Comparison of ENCODE assay signal across 8 cellular contexts in the genomic region with DNA sequence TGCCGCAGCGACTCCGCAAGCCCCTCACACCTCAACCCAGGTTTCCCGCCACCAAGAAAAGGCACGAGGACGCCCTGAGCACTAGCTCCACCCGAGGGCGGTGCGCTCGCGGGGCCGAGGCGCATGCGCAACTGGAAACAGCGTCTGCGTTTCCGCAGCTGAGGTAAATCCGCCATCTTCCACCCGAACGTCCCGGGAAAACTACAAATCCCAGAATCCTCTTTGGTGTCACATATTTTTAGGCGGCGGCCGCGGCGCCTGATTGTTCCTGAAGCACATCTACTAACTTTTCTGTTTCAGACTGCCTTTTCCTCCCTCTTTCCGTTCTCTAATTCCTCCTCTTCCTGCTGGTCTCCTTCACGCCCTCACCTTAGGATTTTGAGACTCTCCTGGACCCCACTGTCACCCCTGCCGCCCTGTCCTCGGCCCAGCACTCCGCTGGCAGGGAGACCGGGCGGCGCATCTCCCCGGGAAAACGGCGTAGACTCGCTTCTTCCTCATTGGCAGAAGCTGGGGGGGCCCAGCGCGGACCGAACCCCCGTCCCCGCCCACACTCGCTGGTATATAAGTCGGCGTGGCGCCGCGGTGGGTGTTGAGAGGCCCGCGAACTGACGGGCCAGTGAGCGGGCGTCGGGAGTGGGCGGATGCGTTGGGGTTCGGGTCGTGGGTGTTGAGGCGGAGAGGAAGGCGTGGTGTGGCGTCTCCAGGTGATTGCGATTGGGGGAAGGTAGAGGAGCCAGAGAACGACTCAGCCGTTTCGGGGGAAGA. TPM values are rescaled to one million over a fixed set of nuclear protein-coding genes. Genes with fewer than 3 reads are reported as not detected.
DNase-seq lines count a peak whose midpoint lies in the region; ATAC-seq and TF ChIP-seq lines count a peak whose summit lies in the region.

Gene ZCWPW1 (minus strand): TSS at position 505 of the 768 bp plus-strand sequence. CDS start 8,054 bp downstream, outside the sequence.

- H3K27me3 Mint-ChIP-seq in GM23338 (ENCODE audit: insufficient read depth, low read depth, poor library complexity) = peaks cover 32% of the 10 kb centered on the region
- peaks cover 2% of the 10 kb centered on the region for H3K27me3 Mint-ChIP-seq in activated T-helper 2 cell treated with anti-CD3 and anti-CD28 coated beads, Interferon-gamma antibody, Interleukin-2, Interleukin-4, amounts not matched to agents 10 μg/mL and 5 μg/mL and 100 μg/mL, durations not matched to agents 14 hours and 24 hours and 36 hours (ENCODE audit: low read depth)
- peaks cover 0 to 24% (median 0%) of the 10 kb centered on the region in 5 donors for H3K27me3 Mint-ChIP-seq in naive thymus-derived CD4-positive, alpha-beta T cell
- no peaks in the 10 kb centered on the region for H3K27me3 Mint-ChIP-seq in stimulated activated memory B cell treated with anti-CD40 and anti-IgM and Interleukin-4, amounts not matched to agents 10 μg/mL and 1 μg/mL and 100 μg/mL, for 72 hours

- intact Hi-C loops in activated T-helper 2 cell treated with anti-CD3 and anti-CD28 coated beads, Interferon-gamma antibody, Interleukin-2, Interleukin-4, amounts not matched to agents 10 μg/mL and 5 μg/mL and 100 μg/mL, durations not matched to agents 14 hours and 24 hours and 36 hours (cut with micrococcal nuclease) = loop anchor here (2.0 kb wide), 2 partner anchors 32 to 328 kb away; partner anchors contain the start of genes AP4M1 and MCM7
- intact Hi-C loops in naive thymus-derived CD4-positive, alpha-beta T cell (cut with micrococcal nuclease) = loop anchor here (1.0 to 10.0 kb wide), 29 partner anchors 8 to 954 kb away; partner anchors contain the start of genes AP4M1 (in 2 of the 2), CNPY4 (in 2 of the 2), MCM7 (in 2 of the 2) and POP7 (in 2 of the 2)

- H3F3A ChIP-seq in GM23338 (replicated peaks; ENCODE audit: low read depth) = peaks cover 17% of the 10 kb centered on the region; the same call in 1 of the 2 replicates

- H3K9ac ChIP-seq in DND-41 (ENCODE audit: low read depth, low read length) = peak within 1 kb of the TSS; percentile 98

- peak; percentile 96 for DNase-seq in DND-41
- peak; percentile 98 for DNase-seq in GM23338 (ENCODE audit: low spot score)
- DNase-seq in LHCN-M2 (ENCODE audit: low read depth) = peak; percentile 98
- peak; percentile 98 for DNase-seq in RPMI8226
- peak; percentile 95 for DNase-seq in activated T-helper 2 cell treated with anti-CD3 and anti-CD28 coated beads, Interferon-gamma antibody, Interleukin-2, Interleukin-4, amounts not matched to agents 10 μg/mL and 5 μg/mL and 100 μg/mL, durations not matched to agents 14 hours and 24 hours and 36 hours (ENCODE audit: low spot score)
- peak; percentile 97 for DNase-seq in fibroblast of mammary gland (ENCODE audit: low read depth)
- DNase-seq in naive thymus-derived CD4-positive, alpha-beta T cell = peak; percentile 96 to 98 (median 97)

- POLR2A ChIA-PET in naive thymus-derived CD4-positive, alpha-beta T cell (lab: Charles Lee) = interaction anchor here (0.6 to 4.1 kb wide), 47 partner anchors 8 to 1020 kb away, joined by 3 to 58 read pairs (median 5); partner anchors contain the start of genes AP4M1, ATP5MF, BUD31 and CNPY4

- TF ChIP-seq CTCF in DND-41 (IDR thresholded peaks at IDR 0.05; ENCODE audit: borderline replicate concordance, extremely low read depth, low read length, poor library complexity, severe bottlenecking) (peak; percentile 24), GM23338 (conservative IDR thresholded peaks at IDR 0.05; ENCODE audit: low read depth in 2 of 2) (no peak), fibroblast of mammary gland (conservative IDR thresholded peaks at IDR 0.05; ENCODE audit: control insufficient read depth, insufficient read depth, low read depth, low read length) (no peak)

- CTCF ChIA-PET in naive thymus-derived CD4-positive, alpha-beta T cell (lab: Charles Lee) = interaction anchor here (0.6 to 1.0 kb wide), 3 partner anchors 21 to 158 kb away, joined by 3 to 5 read pairs (median 3); partner anchors contain the start of genes FBXO24 and LRCH4

- peak within 1 kb of the TSS; percentile 92 for H3K4me3 Mint-ChIP-seq in GM23338
- peak within 1 kb of the TSS; percentile 90 for H3K4me3 Mint-ChIP-seq in activated T-helper 2 cell treated with anti-CD3 and anti-CD28 coated beads, Interferon-gamma antibody, Interleukin-2, Interleukin-4, amounts not matched to agents 10 μg/mL and 5 μg/mL and 100 μg/mL, durations not matched to agents 14 hours and 24 hours and 36 hours (ENCODE audit: low read depth)
- peak within 1 kb of the TSS; percentile 93 to 100 (median 97) for H3K4me3 Mint-ChIP-seq in naive thymus-derived CD4-positive, alpha-beta T cell
- H3K4me3 Mint-ChIP-seq in stimulated activated memory B cell treated with anti-CD40 and anti-IgM and Interleukin-4, amounts not matched to agents 10 μg/mL and 1 μg/mL and 100 μg/mL, for 72 hours = peak within 1 kb of the TSS; percentile 96

- H3K27ac ChIP-seq in DND-41 (ENCODE audit: low read length) = peak within 1 kb of the TSS; percentile 100
- H3K27ac ChIP-seq in GM23338 (ENCODE audit: low read depth) = peak within 1 kb of the TSS; percentile 99
- H3K27ac ChIP-seq in naive thymus-derived CD4-positive, alpha-beta T cell (ENCODE audit: low read depth, low read length) = peak within 1 kb of the TSS; percentile 97

- peaks cover 31% of the 10 kb centered on the region for H3K36me3 ChIP-seq in DND-41 (ENCODE audit: insufficient read depth, low read length)
- H3K36me3 ChIP-seq in GM23338 (ENCODE audit: insufficient read depth) = no peaks in the 10 kb centered on the region
- peaks cover 0 to 23% (median 0%) of the 10 kb centered on the region in 3 experiments for H3K36me3 ChIP-seq in naive thymus-derived CD4-positive, alpha-beta T cell (ENCODE audit: control insufficient read depth in 2 of 3, insufficient read depth in 3 of 3, low read length in 3 of 3)

- H3K4me2 ChIP-seq in DND-41 (ENCODE audit: insufficient read depth, low read length) = peak within 1 kb of the TSS; percentile 87
- H3K4me2 ChIP-seq in GM23338 = peak within 1 kb of the TSS; percentile 79

- peak within 1 kb of the TSS; percentile 99 for H3K27ac Mint-ChIP-seq in GM23338
- peak within 1 kb of the TSS; percentile 96 for H3K27ac Mint-ChIP-seq in activated T-helper 2 cell treated with anti-CD3 and anti-CD28 coated beads, Interferon-gamma antibody, Interleukin-2, Interleukin-4, amounts not matched to agents 10 μg/mL and 5 μg/mL and 100 μg/mL, durations not matched to agents 14 hours and 24 hours and 36 hours
- H3K27ac Mint-ChIP-seq in naive thymus-derived CD4-positive, alpha-beta T cell = peak within 1 kb of the TSS; percentile 99 to 100 (median 100)
- peak within 1 kb of the TSS; percentile 93 for H3K27ac Mint-ChIP-seq in stimulated activated memory B cell treated with anti-CD40 and anti-IgM and Interleukin-4, amounts not matched to agents 10 μg/mL and 1 μg/mL and 100 μg/mL, for 72 hours

- H3K9me3 ChIP-seq in DND-41 (ENCODE audit: insufficient read depth, low read length, severe bottlenecking) = no peaks in the 10 kb centered on the region
- no peaks in the 10 kb centered on the region for H3K9me3 ChIP-seq in naive thymus-derived CD4-positive, alpha-beta T cell (ENCODE audit: control insufficient read depth in 2 of 3, low read length in 3 of 3)

- peaks cover 38% of the 10 kb centered on the region for H3K4me1 ChIP-seq in DND-41 (ENCODE audit: insufficient read depth, low read length)
- peaks cover 21% of the 10 kb centered on the region; the same call in 1 of the 2 replicates for H3K4me1 ChIP-seq in GM23338 (ENCODE audit: insufficient read depth)
- H3K4me1 ChIP-seq in naive thymus-derived CD4-positive, alpha-beta T cell (ENCODE audit: control insufficient read depth in 2 of 2, insufficient read depth in 2 of 2, low read length in 2 of 2) = peaks cover 22 to 24% of the 10 kb centered on the region in 2 donors

- peaks cover 31% of the 10 kb centered on the region for H4K20me1 ChIP-seq in DND-41 (ENCODE audit: insufficient read depth, low read length)
- H4K20me1 ChIP-seq in GM23338 (replicated peaks; ENCODE audit: insufficient read depth) = no peaks in the 10 kb centered on the region; the same call in 1 of the 2 replicates

- H2AFZ ChIP-seq in DND-41 (ENCODE audit: low read depth, low read length) (peak within 1 kb of the TSS; percentile 80), GM23338 (no peak within 1 kb of the TSS)

- H3K4me3 ChIP-seq in DND-41 (ENCODE audit: low read depth in 1 of 2, low read length in 2 of 2) (peak within 1 kb of the TSS; percentile 66 to 71; a peak in 3 of 4 replicates), GM23338 (peak within 1 kb of the TSS; percentile 67), fibroblast of mammary gland (ENCODE audit: control insufficient read depth, low read depth, low read length) (peak within 1 kb of the TSS; percentile 84)
- H3K4me3 ChIP-seq in naive thymus-derived CD4-positive, alpha-beta T cell (ENCODE audit: low read length) = peak within 1 kb of the TSS; percentile 88

- H3K9me2 ChIP-seq in GM23338 (ENCODE audit: insufficient read depth) = 0 out of 2 replicates have a peak, but pooled peaks cover 3% of the 10 kb centered on the region

- H3K79me2 ChIP-seq in DND-41 (ENCODE audit: insufficient read depth, low read length) (peaks cover 37% of the 10 kb centered on the region), GM23338 (replicated peaks; ENCODE audit: insufficient read depth) (peaks cover 31% of the 10 kb centered on the region)

- peaks cover 30% of the 10 kb centered on the region for H3K4me1 Mint-ChIP-seq in GM23338
- H3K4me1 Mint-ChIP-seq in activated T-helper 2 cell treated with anti-CD3 and anti-CD28 coated beads, Interferon-gamma antibody, Interleukin-2, Interleukin-4, amounts not matched to agents 10 μg/mL and 5 μg/mL and 100 μg/mL, durations not matched to agents 14 hours and 24 hours and 36 hours (ENCODE audit: low read depth) = peaks cover 24% of the 10 kb centered on the region
- peaks cover 15 to 49% (median 35%) of the 10 kb centered on the region in 7 donors for H3K4me1 Mint-ChIP-seq in naive thymus-derived CD4-positive, alpha-beta T cell
- H3K4me1 Mint-ChIP-seq in stimulated activated memory B cell treated with anti-CD40 and anti-IgM and Interleukin-4, amounts not matched to agents 10 μg/mL and 1 μg/mL and 100 μg/mL, for 72 hours = peaks cover 32% of the 10 kb centered on the region

- no peaks in the 10 kb centered on the region for H3K27me3 ChIP-seq in DND-41 (ENCODE audit: insufficient read depth, low read length, poor library complexity)
- H3K27me3 ChIP-seq in GM23338 (ENCODE audit: insufficient read depth) = peaks cover 9% of the 10 kb centered on the region
- no peaks in the 10 kb centered on the region for H3K27me3 ChIP-seq in naive thymus-derived CD4-positive, alpha-beta T cell (ENCODE audit: control insufficient read depth in 2 of 2, insufficient read depth in 2 of 2, low read length in 2 of 2)

- peaks cover 20% of the 10 kb centered on the region; the same call in 2 of the 3 replicates for H3K9me3 Mint-ChIP-seq in GM23338
- H3K9me3 Mint-ChIP-seq in activated T-helper 2 cell treated with anti-CD3 and anti-CD28 coated beads, Interferon-gamma antibody, Interleukin-2, Interleukin-4, amounts not matched to agents 10 μg/mL and 5 μg/mL and 100 μg/mL, durations not matched to agents 14 hours and 24 hours and 36 hours = no peaks in the 10 kb centered on the region
- peaks cover 0 to 18% (median 0%) of the 10 kb centered on the region in 11 donors for H3K9me3 Mint-ChIP-seq in naive thymus-derived CD4-positive, alpha-beta T cell
- H3K9me3 Mint-ChIP-seq in stimulated activated memory B cell treated with anti-CD40 and anti-IgM and Interleukin-4, amounts not matched to agents 10 μg/mL and 1 μg/mL and 100 μg/mL, for 72 hours = no peaks in the 10 kb centered on the region

- H3K36me3 Mint-ChIP-seq in GM23338 (ENCODE audit: low read depth) = peaks cover 38% of the 10 kb centered on the region
- peaks cover 29% of the 10 kb centered on the region for H3K36me3 Mint-ChIP-seq in activated T-helper 2 cell treated with anti-CD3 and anti-CD28 coated beads, Interferon-gamma antibody, Interleukin-2, Interleukin-4, amounts not matched to agents 10 μg/mL and 5 μg/mL and 100 μg/mL, durations not matched to agents 14 hours and 24 hours and 36 hours (ENCODE audit: low read depth)
- H3K36me3 Mint-ChIP-seq in naive thymus-derived CD4-positive, alpha-beta T cell = peaks cover 0 to 13% (median 6%) of the 10 kb centered on the region in 5 donors
- peaks cover 10% of the 10 kb centered on the region for H3K36me3 Mint-ChIP-seq in stimulated activated memory B cell treated with anti-CD40 and anti-IgM and Interleukin-4, amounts not matched to agents 10 μg/mL and 1 μg/mL and 100 μg/mL, for 72 hours

- ATAC-seq in DND-41 (ENCODE audit: insufficient read depth, low read depth) = peak; percentile 62
- peak; percentile 61 for ATAC-seq in GM23338
- ATAC-seq in naive thymus-derived CD4-positive, alpha-beta T cell = peak; percentile 71
- peak; percentile 77 for ATAC-seq in stimulated activated memory B cell treated with anti-CD40 and anti-IgM and Interleukin-4, amounts not matched to agents 10 μg/mL and 1 μg/mL and 100 μg/mL, for 72 hours

RNA-seq across cellular contexts. Expression of gene ZCWPW1, which starts in this region (rescaled TPM):
- total RNA-seq in GM23338 (2014; rRNA removed; shearing (Covaris generic)) = 0.59 and 1.0 TPM in 2 replicates
- 2.7 and 4.3 TPM in 2 replicates for polyA plus RNA-seq in GM23338 (2016; fragmentation: Nextera tagmentation; extraction: Ambion mirVana)
- total RNA-seq in LHCN-M2 (2014; rRNA removed) = 1.9 and 4.2 TPM in 2 replicates
- 4.0 TPM for polyA plus RNA-seq in LHCN-M2 (2012)
- 1.1 and 3.5 TPM in 2 replicates for total RNA-seq in activated T-helper 2 cell treated with anti-CD3 and anti-CD28 coated beads, Interferon-gamma antibody, Interleukin-2, Interleukin-4, amounts not matched to agents 10 μg/mL and 5 μg/mL and 100 μg/mL, durations not matched to agents 14 hours and 24 hours and 36 hours
- total RNA-seq in naive thymus-derived CD4-positive, alpha-beta T cell = 10 to 100 TPM in 3 of 5 experiments, 1 to 10 TPM in 2; 4.1 to 18.6 (median 10.3) TPM
- polyA plus RNA-seq in naive thymus-derived CD4-positive, alpha-beta T cell = 1 to 10 TPM; 5.6 to 5.9 TPM

Comparison
In these comparisons a context has a peak if more than half of its experiments do, and no peak if none do; other contexts are left out.
1. Peak in every context shown above with its lines: DNase-seq, ATAC-seq, H3K4me3 ChIP-seq and H3K27ac ChIP-seq.